Comparison of ENCODE assay signal across 1 cellular context in the genomic region with DNA sequence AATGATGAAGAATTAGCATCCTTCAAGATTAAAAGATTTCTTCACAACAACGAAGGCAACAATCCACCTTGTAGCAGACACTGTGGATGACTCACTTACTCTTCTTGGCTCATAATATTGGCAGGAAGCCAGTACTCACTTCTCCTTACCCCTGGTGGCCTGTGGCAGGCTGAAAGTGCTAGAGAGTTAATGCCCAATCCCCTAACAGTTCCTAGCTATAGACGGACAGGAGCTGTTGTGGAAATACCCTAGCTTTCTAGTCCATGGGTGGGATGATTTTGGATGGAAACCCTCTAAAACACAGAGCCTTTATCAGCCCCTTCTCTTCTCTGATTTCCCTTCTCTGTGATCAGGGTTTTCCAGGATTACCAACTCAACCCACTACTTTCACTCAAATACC.
TF ChIP-seq lines count a peak whose summit lies in the region.

No MANE protein-coding gene starts in this region.

TF ChIP-seq in GM12878, 131 proteins besides CTCF, POLR2A, EP300 and RAD21 (continued from another document):
- TF ChIP-seq MEF2A (IDR thresholded peaks at IDR 0.05; ENCODE audit: insufficient read depth, low read depth, low read length) = 0 out of 2 replicates have a peak, but pooled peaks have one; percentile 60
- no peak for TF ChIP-seq PML (IDR thresholded peaks at IDR 0.05; ENCODE audit: low read length)
- TF ChIP-seq, protein P1, sequence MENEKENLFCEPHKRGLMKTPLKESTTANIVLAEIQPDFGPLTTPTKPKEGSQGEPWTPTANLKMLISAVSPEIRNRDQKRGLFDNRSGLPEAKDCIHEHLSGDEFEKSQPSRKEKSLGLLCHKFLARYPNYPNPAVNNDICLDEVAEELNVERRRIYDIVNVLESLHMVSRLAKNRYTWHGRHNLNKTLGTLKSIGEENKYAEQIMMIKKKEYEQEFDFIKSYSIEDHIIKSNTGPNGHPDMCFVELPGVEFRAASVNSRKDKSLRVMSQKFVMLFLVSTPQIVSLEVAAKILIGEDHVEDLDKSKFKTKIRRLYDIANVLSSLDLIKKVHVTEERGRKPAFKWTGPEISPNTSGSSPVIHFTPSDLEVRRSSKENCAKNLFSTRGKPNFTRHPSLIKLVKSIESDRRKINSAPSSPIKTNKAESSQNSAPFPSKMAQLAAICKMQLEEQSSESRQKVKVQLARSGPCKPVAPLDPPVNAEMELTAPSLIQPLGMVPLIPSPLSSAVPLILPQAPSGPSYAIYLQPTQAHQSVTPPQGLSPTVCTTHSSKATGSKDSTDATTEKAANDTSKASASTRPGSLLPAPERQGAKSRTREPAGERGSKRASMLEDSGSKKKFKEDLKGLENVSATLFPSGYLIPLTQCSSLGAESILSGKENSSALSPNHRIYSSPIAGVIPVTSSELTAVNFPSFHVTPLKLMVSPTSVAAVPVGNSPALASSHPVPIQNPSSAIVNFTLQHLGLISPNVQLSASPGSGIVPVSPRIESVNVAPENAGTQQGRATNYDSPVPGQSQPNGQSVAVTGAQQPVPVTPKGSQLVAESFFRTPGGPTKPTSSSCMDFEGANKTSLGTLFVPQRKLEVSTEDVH (IDR thresholded peaks at IDR 0.05; ENCODE audit: low read depth, partially characterized antibody) = peak; percentile 17
- peak; percentile 25 for TF ChIP-seq MEF2B (IDR thresholded peaks at IDR 0.05; ENCODE audit: partially characterized antibody, poor library complexity, severe bottlenecking)
- TF ChIP-seq IKZF1 (conservative IDR thresholded peaks at IDR 0.05) = peak; percentile 93
- TF ChIP-seq, protein P2, sequence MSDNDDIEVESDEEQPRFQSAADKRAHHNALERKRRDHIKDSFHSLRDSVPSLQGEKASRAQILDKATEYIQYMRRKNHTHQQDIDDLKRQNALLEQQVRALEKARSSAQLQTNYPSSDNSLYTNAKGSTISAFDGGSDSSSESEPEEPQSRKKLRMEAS (IDR thresholded peaks at IDR 0.05; ENCODE audit: low read depth, low read length) = no peak
- TF ChIP-seq, protein P3, sequence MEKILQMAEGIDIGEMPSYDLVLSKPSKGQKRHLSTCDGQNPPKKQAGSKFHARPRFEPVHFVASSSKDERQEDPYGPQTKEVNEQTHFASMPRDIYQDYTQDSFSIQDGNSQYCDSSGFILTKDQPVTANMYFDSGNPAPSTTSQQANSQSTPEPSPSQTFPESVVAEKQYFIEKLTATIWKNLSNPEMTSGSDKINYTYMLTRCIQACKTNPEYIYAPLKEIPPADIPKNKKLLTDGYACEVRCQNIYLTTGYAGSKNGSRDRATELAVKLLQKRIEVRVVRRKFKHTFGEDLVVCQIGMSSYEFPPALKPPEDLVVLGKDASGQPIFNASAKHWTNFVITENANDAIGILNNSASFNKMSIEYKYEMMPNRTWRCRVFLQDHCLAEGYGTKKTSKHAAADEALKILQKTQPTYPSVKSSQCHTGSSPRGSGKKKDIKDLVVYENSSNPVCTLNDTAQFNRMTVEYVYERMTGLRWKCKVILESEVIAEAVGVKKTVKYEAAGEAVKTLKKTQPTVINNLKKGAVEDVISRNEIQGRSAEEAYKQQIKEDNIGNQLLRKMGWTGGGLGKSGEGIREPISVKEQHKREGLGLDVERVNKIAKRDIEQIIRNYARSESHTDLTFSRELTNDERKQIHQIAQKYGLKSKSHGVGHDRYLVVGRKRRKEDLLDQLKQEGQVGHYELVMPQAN (conservative IDR thresholded peaks at IDR 0.05) = peak; percentile 63; the same call in 1 of the 2 replicates
- TF ChIP-seq, protein P4, sequence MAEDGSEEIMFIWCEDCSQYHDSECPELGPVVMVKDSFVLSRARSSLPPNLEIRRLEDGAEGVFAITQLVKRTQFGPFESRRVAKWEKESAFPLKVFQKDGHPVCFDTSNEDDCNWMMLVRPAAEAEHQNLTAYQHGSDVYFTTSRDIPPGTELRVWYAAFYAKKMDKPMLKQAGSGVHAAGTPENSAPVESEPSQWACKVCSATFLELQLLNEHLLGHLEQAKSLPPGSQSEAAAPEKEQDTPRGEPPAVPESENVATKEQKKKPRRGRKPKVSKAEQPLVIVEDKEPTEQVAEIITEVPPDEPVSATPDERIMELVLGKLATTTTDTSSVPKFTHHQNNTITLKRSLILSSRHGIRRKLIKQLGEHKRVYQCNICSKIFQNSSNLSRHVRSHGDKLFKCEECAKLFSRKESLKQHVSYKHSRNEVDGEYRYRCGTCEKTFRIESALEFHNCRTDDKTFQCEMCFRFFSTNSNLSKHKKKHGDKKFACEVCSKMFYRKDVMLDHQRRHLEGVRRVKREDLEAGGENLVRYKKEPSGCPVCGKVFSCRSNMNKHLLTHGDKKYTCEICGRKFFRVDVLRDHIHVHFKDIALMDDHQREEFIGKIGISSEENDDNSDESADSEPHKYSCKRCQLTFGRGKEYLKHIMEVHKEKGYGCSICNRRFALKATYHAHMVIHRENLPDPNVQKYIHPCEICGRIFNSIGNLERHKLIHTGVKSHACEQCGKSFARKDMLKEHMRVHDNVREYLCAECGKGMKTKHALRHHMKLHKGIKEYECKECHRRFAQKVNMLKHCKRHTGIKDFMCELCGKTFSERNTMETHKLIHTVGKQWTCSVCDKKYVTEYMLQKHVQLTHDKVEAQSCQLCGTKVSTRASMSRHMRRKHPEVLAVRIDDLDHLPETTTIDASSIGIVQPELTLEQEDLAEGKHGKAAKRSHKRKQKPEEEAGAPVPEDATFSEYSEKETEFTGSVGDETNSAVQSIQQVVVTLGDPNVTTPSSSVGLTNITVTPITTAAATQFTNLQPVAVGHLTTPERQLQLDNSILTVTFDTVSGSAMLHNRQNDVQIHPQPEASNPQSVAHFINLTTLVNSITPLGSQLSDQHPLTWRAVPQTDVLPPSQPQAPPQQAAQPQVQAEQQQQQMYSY (CRISPR knock-in tag; IDR thresholded peaks at IDR 0.05) = no peak
- peak in 1 of 2 experiments; percentile 39; a peak in 1 of 4 replicates for TF ChIP-seq BHLHE40 (IDR thresholded peaks at IDR 0.05; ENCODE audit: borderline replicate concordance in 1 of 2, low read depth in 2 of 2, low read length in 1 of 2)
- no peak for TF ChIP-seq ZNF384 (IDR thresholded peaks at IDR 0.05; ENCODE audit: borderline replicate concordance, low read depth, low read length)
- TF ChIP-seq ZNF217 (IDR thresholded peaks at IDR 0.05) = peak; percentile 67; the same call in 1 of the 2 replicates
- peak; percentile 54 for TF ChIP-seq JUNB (IDR thresholded peaks at IDR 0.05)
- TF ChIP-seq NFIC (IDR thresholded peaks at IDR 0.05; ENCODE audit: low read depth, low read length) = peak; percentile 42; the same call in 1 of the 2 replicates
- TF ChIP-seq POLR2AphosphoS2 (IDR thresholded peaks at IDR 0.05; ENCODE audit: low read depth, low read length) = no peak
- TF ChIP-seq JUND (IDR thresholded peaks at IDR 0.05; ENCODE audit: low read depth, low read length) = 0 out of 2 replicates have a peak, but pooled peaks have one; percentile 48
- TF ChIP-seq SUZ12 (IDR thresholded peaks at IDR 0.05; ENCODE audit: unreplicated experiment) = no peak
- TF ChIP-seq ZNF622 (IDR thresholded peaks at IDR 0.05) = no peak
- TF ChIP-seq SREBF2 (IDR thresholded peaks at IDR 0.05; ENCODE audit: low read length) = no peak
- TF ChIP-seq KDM1A (IDR thresholded peaks at IDR 0.05; ENCODE audit: borderline replicate concordance) = no peak
- TF ChIP-seq MTA2 (IDR thresholded peaks at IDR 0.05; ENCODE audit: low read depth) = peak; percentile 79; the same call in 1 of the 2 replicates
- TF ChIP-seq RB1 (IDR thresholded peaks at IDR 0.05; ENCODE audit: borderline replicate concordance) = 0 out of 2 replicates have a peak, but pooled peaks have one; percentile 68
- no peak for TF ChIP-seq SMC3 (IDR thresholded peaks at IDR 0.05; ENCODE audit: borderline replicate concordance, low read length)
- TF ChIP-seq KAT2A (conservative IDR thresholded peaks at IDR 0.05; ENCODE audit: control insufficient read depth, low read depth, low read length) = no peak
- TF ChIP-seq CREM (IDR thresholded peaks at IDR 0.05; ENCODE audit: low read depth) = peak; percentile 47; the same call in 1 of the 2 replicates
- peak; percentile 59; the same call in 1 of the 2 replicates for TF ChIP-seq PAX5 (IDR thresholded peaks at IDR 0.05; ENCODE audit: borderline replicate concordance, low read depth, low read length)
- TF ChIP-seq SPI1 (IDR thresholded peaks at IDR 0.05; ENCODE audit: borderline replicate concordance, insufficient read depth, low read depth, low read length) = peak; percentile 98
- TF ChIP-seq KLF5 (IDR thresholded peaks at IDR 0.05; ENCODE audit: partially characterized antibody) = no peak
- TF ChIP-seq TCF3 (IDR thresholded peaks at IDR 0.05; ENCODE audit: borderline replicate concordance, insufficient read depth, low read depth, low read length) = 0 out of 2 replicates have a peak, but pooled peaks have one; percentile 17
- TF ChIP-seq CHD2 (IDR thresholded peaks at IDR 0.05; ENCODE audit: borderline replicate concordance, low read depth, low read length) = peak; percentile 54; the same call in 1 of the 2 replicates
- TF ChIP-seq, protein P5, sequence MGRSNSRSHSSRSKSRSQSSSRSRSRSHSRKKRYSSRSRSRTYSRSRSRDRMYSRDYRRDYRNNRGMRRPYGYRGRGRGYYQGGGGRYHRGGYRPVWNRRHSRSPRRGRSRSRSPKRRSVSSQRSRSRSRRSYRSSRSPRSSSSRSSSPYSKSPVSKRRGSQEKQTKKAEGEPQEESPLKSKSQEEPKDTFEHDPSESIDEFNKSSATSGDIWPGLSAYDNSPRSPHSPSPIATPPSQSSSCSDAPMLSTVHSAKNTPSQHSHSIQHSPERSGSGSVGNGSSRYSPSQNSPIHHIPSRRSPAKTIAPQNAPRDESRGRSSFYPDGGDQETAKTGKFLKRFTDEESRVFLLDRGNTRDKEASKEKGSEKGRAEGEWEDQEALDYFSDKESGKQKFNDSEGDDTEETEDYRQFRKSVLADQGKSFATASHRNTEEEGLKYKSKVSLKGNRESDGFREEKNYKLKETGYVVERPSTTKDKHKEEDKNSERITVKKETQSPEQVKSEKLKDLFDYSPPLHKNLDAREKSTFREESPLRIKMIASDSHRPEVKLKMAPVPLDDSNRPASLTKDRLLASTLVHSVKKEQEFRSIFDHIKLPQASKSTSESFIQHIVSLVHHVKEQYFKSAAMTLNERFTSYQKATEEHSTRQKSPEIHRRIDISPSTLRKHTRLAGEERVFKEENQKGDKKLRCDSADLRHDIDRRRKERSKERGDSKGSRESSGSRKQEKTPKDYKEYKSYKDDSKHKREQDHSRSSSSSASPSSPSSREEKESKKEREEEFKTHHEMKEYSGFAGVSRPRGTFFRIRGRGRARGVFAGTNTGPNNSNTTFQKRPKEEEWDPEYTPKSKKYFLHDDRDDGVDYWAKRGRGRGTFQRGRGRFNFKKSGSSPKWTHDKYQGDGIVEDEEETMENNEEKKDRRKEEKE (IDR thresholded peaks at IDR 0.05) = no peak
- TF ChIP-seq, protein P6, sequence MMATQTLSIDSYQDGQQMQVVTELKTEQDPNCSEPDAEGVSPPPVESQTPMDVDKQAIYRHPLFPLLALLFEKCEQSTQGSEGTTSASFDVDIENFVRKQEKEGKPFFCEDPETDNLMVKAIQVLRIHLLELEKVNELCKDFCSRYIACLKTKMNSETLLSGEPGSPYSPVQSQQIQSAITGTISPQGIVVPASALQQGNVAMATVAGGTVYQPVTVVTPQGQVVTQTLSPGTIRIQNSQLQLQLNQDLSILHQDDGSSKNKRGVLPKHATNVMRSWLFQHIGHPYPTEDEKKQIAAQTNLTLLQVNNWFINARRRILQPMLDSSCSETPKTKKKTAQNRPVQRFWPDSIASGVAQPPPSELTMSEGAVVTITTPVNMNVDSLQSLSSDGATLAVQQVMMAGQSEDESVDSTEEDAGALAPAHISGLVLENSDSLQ (IDR thresholded peaks at IDR 0.05) = peak; percentile 60
- TF ChIP-seq, protein P7, sequence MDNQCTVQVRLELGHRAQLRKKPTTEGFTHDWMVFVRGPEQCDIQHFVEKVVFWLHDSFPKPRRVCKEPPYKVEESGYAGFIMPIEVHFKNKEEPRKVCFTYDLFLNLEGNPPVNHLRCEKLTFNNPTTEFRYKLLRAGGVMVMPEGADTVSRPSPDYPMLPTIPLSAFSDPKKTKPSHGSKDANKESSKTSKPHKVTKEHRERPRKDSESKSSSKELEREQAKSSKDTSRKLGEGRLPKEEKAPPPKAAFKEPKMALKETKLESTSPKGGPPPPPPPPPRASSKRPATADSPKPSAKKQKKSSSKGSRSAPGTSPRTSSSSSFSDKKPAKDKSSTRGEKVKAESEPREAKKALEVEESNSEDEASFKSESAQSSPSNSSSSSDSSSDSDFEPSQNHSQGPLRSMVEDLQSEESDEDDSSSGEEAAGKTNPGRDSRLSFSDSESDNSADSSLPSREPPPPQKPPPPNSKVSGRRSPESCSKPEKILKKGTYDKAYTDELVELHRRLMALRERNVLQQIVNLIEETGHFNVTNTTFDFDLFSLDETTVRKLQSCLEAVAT (IDR thresholded peaks at IDR 0.05) = no peak
